1 cellular context compared by ENCODE assay signal in the genomic region with DNA sequence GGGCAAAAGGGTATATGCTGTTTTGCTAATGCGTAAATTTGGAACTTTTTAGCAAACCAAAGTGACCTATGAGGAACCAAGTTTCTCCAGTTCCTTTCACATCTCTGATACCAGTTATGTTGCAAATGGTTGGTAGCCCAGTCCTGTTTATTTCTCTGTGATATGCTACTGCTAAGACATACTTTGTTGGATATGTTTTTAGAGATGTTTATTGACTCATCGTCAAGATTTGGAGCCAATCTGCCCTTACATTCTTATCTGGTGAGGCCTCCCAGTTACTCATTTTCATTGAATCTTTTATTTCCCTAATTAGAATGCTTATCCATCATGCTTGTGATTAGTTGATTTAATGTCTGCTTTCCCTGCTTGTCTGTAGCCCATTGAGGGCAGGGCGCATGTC.
TF ChIP-seq lines count a peak whose summit lies in the region.

No MANE protein-coding gene starts in this region.

TF ChIP-seq in GM12878, 131 proteins besides CTCF, POLR2A, EP300 and RAD21 (continued from another document):
- TF ChIP-seq SMC3 (IDR thresholded peaks at IDR 0.05; ENCODE audit: borderline replicate concordance, low read length) (no peak), GABPA (IDR thresholded peaks at IDR 0.05; ENCODE audit: low read depth) (no peak)
TF ChIP-seq in GM12878: peak in this region for 0.
